ENCODE assay signal across 8 cellular contexts in the genomic region with DNA sequence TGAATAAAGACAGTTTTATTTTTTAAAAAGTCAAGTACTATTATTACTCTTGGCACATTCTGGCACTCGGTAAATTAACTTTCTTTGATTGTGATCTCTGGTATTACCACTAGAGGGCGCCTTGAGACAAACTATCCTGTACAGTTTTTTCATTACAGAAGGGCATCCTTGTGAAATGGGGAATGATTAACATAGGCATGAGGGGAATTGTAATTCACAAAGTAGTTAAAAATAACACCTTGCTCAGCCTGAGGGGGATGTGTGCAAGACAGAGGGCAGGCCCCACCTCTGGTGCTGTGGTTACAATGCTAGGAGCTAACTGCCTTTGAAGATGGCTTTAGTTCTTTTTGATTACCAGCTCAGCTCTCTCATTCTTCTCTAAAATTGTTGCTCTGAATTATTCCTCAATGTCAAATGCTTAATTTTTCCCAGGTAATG. TPM values are rescaled to one million over a fixed set of nuclear protein-coding genes. Genes with fewer than 3 reads are reported as not detected.
DNase-seq lines count a peak whose midpoint lies in the region; ATAC-seq and TF ChIP-seq lines count a peak whose summit lies in the region.

No MANE protein-coding gene starts in this region.

- H3K27me3 ChIP-seq in foreskin keratinocyte = peaks cover 9% of the 10 kb centered on the region

- no peak overlapping the region for H3K27ac Mint-ChIP-seq in progenitor cell of endocrine pancreas

- H3K27me3 Mint-ChIP-seq in progenitor cell of endocrine pancreas = peaks cover 17% of the 10 kb centered on the region

- H3K27ac ChIP-seq in foreskin keratinocyte = no peak overlapping the region

- peaks cover 12% of the 10 kb centered on the region for H3K9me3 Mint-ChIP-seq in progenitor cell of endocrine pancreas (ENCODE audit: low read depth)

- H3K36me3 Mint-ChIP-seq in progenitor cell of endocrine pancreas (ENCODE audit: insufficient read depth) = no peaks in the 10 kb centered on the region

- no peak overlapping the region for H3K4me3 Mint-ChIP-seq in progenitor cell of endocrine pancreas (ENCODE audit: low read depth)

- H3K4me1 Mint-ChIP-seq in progenitor cell of endocrine pancreas (ENCODE audit: low read depth) = peaks cover 2% of the 10 kb centered on the region

- no peaks in the 10 kb centered on the region for H3K4me1 ChIP-seq in foreskin keratinocyte

- TF ChIP-seq CTCF in foreskin keratinocyte (conservative IDR thresholded peaks at IDR 0.05) (peak; percentile 90), progenitor cell of endocrine pancreas (IDR thresholded peaks at IDR 0.05; ENCODE audit: unreplicated experiment) (peak; percentile 85)

- DNase-seq in NCI-H187 treated with DMSO at 0.1 percent for 48 hours (lab: John Stamatoyannopoulos, UW) (peak; percentile 10), NCI-H187 (lab: John Stamatoyannopoulos, UW) (no peak), M059J (ENCODE audit: low read depth) (peak; percentile 47), SKM-1 treated with dmso at 0.1 percent for 144 hours (lab: John Stamatoyannopoulos, UW; ENCODE audit: unreplicated experiment) (peak; percentile 33), foreskin keratinocyte (peak; percentile 30 to 49), progenitor cell of endocrine pancreas (ENCODE audit: low spot score, unreplicated experiment) (no peak)

- ATAC-seq in foreskin keratinocyte = peak; percentile 65
- no peak for ATAC-seq in GM18873 (IDR thresholded peaks at IDR 0.05; ENCODE audit: low FRiP score, unreplicated experiment)
- ATAC-seq in HG03095 (IDR thresholded peaks at IDR 0.05; ENCODE audit: unreplicated experiment) = no peak

RNA-seq across cellular contexts. Expression of gene C1QTNF9B, which starts 24.2 kb away (rescaled TPM):
- not detected in 2 replicates for total RNA-seq in M059J (2014; rRNA removed; shearing (Covaris generic))
- total RNA-seq in foreskin keratinocyte (not detected in 2 replicates), progenitor cell of endocrine pancreas (not detected in 2 replicates)
- not detected in 2 replicates for polyA plus RNA-seq in foreskin keratinocyte

RNA-seq across cellular contexts. Expression of gene MIPEP, which starts 32.3 kb away (rescaled TPM):
- 6.6 and 11.5 TPM in 2 replicates for total RNA-seq in M059J (2014; rRNA removed; shearing (Covaris generic))
- total RNA-seq in foreskin keratinocyte = 23.7 and 29.2 TPM in 2 replicates
- 24.1 and 27.2 TPM in 2 replicates for polyA plus RNA-seq in foreskin keratinocyte
- total RNA-seq in progenitor cell of endocrine pancreas = 15.7 and 19.2 TPM in 2 replicates

Comparison
In these comparisons a context has a peak if more than half of its experiments do, and no peak if none do; other contexts are left out.
1. DNase-seq: peak in NCI-H187 treated with DMSO at 0.1 percent for 48 hours (single experiment), M059J (single experiment), SKM-1 treated with dmso at 0.1 percent for 144 hours (single experiment) and foreskin keratinocyte (2 of 2); none in NCI-H187 (0 of 2) and progenitor cell of endocrine pancreas (single experiment).